In the genomic region with DNA sequence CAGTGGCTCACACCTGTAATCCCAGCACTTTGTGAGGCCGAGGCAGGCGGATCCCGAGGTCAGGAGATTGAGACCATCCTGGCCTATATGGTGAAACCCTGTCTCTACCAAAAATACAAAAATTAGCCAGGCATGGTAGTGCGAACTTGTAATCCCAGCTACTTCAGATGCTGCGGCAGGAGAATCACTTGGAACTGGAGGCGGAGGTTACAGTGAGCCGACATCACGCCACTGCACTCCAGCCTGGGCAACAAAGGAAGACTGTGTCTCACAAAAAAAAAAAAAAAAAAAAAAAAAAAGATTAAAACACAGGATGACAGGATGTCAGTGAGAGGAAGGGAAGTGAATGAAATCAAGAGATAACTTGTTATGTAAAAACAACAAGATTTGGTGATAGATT, we compare ENCODE assay signal across 1 cellular context.
TF ChIP-seq lines count a peak whose summit lies in the region.

No MANE protein-coding gene starts in this region.

TF ChIP-seq in K562, 482 proteins besides CTCF, POLR2A, EP300 and RAD21 (continued from another document):
- TF ChIP-seq, protein P1, sequence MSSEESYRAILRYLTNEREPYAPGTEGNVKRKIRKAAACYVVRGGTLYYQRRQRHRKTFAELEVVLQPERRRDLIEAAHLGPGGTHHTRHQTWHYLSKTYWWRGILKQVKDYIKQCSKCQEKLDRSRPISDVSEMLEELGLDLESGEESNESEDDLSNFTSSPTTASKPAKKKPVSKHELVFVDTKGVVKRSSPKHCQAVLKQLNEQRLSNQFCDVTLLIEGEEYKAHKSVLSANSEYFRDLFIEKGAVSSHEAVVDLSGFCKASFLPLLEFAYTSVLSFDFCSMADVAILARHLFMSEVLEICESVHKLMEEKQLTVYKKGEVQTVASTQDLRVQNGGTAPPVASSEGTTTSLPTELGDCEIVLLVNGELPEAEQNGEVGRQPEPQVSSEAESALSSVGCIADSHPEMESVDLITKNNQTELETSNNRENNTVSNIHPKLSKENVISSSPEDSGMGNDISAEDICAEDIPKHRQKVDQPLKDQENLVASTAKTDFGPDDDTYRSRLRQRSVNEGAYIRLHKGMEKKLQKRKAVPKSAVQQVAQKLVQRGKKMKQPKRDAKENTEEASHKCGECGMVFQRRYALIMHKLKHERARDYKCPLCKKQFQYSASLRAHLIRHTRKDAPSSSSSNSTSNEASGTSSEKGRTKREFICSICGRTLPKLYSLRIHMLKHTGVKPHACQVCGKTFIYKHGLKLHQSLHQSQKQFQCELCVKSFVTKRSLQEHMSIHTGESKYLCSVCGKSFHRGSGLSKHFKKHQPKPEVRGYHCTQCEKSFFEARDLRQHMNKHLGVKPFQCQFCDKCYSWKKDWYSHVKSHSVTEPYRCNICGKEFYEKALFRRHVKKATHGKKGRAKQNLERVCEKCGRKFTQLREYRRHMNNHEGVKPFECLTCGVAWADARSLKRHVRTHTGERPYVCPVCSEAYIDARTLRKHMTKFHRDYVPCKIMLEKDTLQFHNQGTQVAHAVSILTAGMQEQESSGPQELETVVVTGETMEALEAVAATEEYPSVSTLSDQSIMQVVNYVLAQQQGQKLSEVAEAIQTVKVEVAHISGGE (CRISPR knock-in tag; IDR thresholded peaks at IDR 0.05), result no peak
- TF ChIP-seq PHB (CRISPR knock-in tag; IDR thresholded peaks at IDR 0.05), result no peak
- TF ChIP-seq, protein P2, sequence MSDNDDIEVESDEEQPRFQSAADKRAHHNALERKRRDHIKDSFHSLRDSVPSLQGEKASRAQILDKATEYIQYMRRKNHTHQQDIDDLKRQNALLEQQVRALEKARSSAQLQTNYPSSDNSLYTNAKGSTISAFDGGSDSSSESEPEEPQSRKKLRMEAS (CRISPR knock-in tag; IDR thresholded peaks at IDR 0.05), result no peak
